Comparison of ENCODE assay signal across 2 cellular contexts in genomic region chr1:54337034-54337433, GRCh38.
TF ChIP-seq lines count a peak whose summit lies in the region.

No MANE protein-coding gene starts in this region.

TF ChIP-seq in IMR-90, 13 proteins besides CTCF, POLR2A, EP300 and RAD21 (continued from another document):
- TF ChIP-seq MAZ (IDR thresholded peaks at IDR 0.05; ENCODE audit: borderline replicate concordance, low read depth, low read length) = no peak
- no peak for TF ChIP-seq ELK1 (IDR thresholded peaks at IDR 0.05; ENCODE audit: borderline replicate concordance, low read depth, low read length)
- TF ChIP-seq RCOR1 (IDR thresholded peaks at IDR 0.05; ENCODE audit: insufficient replicate concordance, low read length) = no peak
- no peak for TF ChIP-seq RFX5 (IDR thresholded peaks at IDR 0.05; ENCODE audit: low read depth, low read length)

TF ChIP-seq in WTC11, 78 proteins besides CTCF, POLR2A, EP300 and RAD21 (continued from another document):
- no peak for TF ChIP-seq CDX4 (CRISPR knock-in tag; IDR thresholded peaks at IDR 0.05; ENCODE audit: borderline replicate concordance)
- TF ChIP-seq ESRRA (CRISPR knock-in tag; IDR thresholded peaks at IDR 0.05; ENCODE audit: borderline replicate concordance) = no peak
- TF ChIP-seq ZNF416 (CRISPR knock-in tag; IDR thresholded peaks at IDR 0.05) = no peak
- no peak for TF ChIP-seq E2F1 (CRISPR knock-in tag; IDR thresholded peaks at IDR 0.05)
- TF ChIP-seq, protein P1, sequence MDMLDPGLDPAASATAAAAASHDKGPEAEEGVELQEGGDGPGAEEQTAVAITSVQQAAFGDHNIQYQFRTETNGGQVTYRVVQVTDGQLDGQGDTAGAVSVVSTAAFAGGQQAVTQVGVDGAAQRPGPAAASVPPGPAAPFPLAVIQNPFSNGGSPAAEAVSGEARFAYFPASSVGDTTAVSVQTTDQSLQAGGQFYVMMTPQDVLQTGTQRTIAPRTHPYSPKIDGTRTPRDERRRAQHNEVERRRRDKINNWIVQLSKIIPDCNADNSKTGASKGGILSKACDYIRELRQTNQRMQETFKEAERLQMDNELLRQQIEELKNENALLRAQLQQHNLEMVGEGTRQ (CRISPR knock-in tag; IDR thresholded peaks at IDR 0.05) = no peak
- no peak for TF ChIP-seq NR2C2 (CRISPR knock-in tag; IDR thresholded peaks at IDR 0.05)
- TF ChIP-seq KAT7 (CRISPR knock-in tag; IDR thresholded peaks at IDR 0.05; ENCODE audit: borderline replicate concordance) = no peak
- TF ChIP-seq, protein P2, sequence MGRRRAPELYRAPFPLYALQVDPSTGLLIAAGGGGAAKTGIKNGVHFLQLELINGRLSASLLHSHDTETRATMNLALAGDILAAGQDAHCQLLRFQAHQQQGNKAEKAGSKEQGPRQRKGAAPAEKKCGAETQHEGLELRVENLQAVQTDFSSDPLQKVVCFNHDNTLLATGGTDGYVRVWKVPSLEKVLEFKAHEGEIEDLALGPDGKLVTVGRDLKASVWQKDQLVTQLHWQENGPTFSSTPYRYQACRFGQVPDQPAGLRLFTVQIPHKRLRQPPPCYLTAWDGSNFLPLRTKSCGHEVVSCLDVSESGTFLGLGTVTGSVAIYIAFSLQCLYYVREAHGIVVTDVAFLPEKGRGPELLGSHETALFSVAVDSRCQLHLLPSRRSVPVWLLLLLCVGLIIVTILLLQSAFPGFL (CRISPR knock-in tag; IDR thresholded peaks at IDR 0.05; ENCODE audit: borderline replicate concordance) = no peak
- no peak for TF ChIP-seq ARID4B (CRISPR knock-in tag; IDR thresholded peaks at IDR 0.05; ENCODE audit: borderline replicate concordance)
- TF ChIP-seq, protein P3, sequence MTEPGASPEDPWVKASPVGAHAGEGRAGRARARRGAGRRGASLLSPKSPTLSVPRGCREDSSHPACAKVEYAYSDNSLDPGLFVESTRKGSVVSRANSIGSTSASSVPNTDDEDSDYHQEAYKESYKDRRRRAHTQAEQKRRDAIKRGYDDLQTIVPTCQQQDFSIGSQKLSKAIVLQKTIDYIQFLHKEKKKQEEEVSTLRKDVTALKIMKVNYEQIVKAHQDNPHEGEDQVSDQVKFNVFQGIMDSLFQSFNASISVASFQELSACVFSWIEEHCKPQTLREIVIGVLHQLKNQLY (CRISPR knock-in tag; IDR thresholded peaks at IDR 0.05) = no peak
- no peak for TF ChIP-seq ELF4 (CRISPR knock-in tag; IDR thresholded peaks at IDR 0.05; ENCODE audit: low read depth)
- no peak for TF ChIP-seq GRHL2 (CRISPR knock-in tag; IDR thresholded peaks at IDR 0.05; ENCODE audit: insufficient replicate concordance, severe bottlenecking)
- TF ChIP-seq STAT6 (CRISPR knock-in tag; conservative IDR thresholded peaks at IDR 0.05; ENCODE audit: low read depth) = no peak
- TF ChIP-seq ZBTB43 (CRISPR knock-in tag; IDR thresholded peaks at IDR 0.05) = no peak
- no peak for TF ChIP-seq NR3C1 (CRISPR knock-in tag; conservative IDR thresholded peaks at IDR 0.05; ENCODE audit: low read depth)
